2 cellular contexts compared by ENCODE assay signal in the genomic region with DNA sequence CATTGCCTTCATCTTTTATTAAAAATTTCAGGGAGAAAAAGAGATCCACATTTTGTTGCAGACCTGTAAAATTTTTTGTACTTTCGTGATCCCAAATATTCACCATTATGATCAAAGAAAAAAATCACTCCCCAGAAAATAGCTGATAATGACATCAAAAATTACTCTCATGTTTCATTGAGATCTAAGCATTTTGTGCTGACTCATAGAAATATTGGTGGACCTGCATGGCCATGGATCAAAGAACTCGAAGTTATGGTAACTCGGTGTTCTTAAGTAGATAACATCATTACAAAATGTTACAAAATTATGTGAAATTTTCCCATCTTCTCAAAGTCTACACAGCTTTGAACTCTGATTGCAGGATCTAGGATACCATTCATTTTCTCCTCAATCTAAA.
TF ChIP-seq lines count a peak whose summit lies in the region.

No MANE protein-coding gene starts in this region.

TF ChIP-seq in IMR-90, 13 proteins besides CTCF, POLR2A, EP300 and RAD21:
- TF ChIP-seq MXI1 (IDR thresholded peaks at IDR 0.05; ENCODE audit: borderline replicate concordance, low read depth, low read length) (no peak), BHLHE40 (IDR thresholded peaks at IDR 0.05; ENCODE audit: low read depth, low read length) (no peak), MAFK (IDR thresholded peaks at IDR 0.05; ENCODE audit: low read depth, low read length) (peak; percentile 81), RFX5 (IDR thresholded peaks at IDR 0.05; ENCODE audit: low read depth, low read length) (no peak)

TF ChIP-seq in H1, 55 proteins besides CTCF, POLR2A, EP300 and RAD21:
- TF ChIP-seq TEAD4 (IDR thresholded peaks at IDR 0.05; ENCODE audit: low read depth, low read length), result no peak
- no peak for TF ChIP-seq SIX5 (IDR thresholded peaks at IDR 0.05; ENCODE audit: low read depth, low read length)
- 0 out of 2 replicates have a peak, but pooled peaks have one; percentile 6 for TF ChIP-seq MAFK (IDR thresholded peaks at IDR 0.05; ENCODE audit: low read depth, low read length)
